In the genomic region with DNA sequence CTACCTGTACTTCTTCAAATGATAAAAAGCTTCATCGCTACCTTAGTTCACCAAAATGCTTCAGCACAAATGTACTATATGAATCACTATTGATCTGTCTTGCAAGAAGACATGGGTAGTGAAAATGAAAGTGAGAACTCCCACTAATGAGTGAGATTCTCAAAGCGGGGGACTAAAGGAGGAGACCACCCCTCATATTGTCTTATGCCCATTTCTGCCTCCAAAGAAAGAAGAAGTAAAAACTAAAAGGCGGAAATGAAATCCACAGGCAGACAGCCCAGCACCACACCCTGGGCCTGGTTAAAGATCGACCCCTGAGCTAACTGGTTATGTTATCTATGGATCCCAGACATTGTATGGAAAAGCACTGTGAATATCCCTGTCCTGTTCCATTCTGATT, we compare ENCODE assay signal across 8 cellular contexts. TPM values are rescaled to one million over a fixed set of nuclear protein-coding genes. Genes with fewer than 3 reads are reported as not detected.
"Had no signal": no experiment of that assay in that cellular context is flagged by ENCODE, and none has a peak within 500 bp of the region (broad histone marks: within the 10 kb centered on the region; RNA-seq: fewer than 3 reads in every experiment).

No MANE protein-coding gene starts in this region.

RNA-seq across cellular contexts. Expression of a gene that starts 9.7 kb away (rescaled TPM):
- total RNA-seq: lung microvascular endothelial cell, mesothelial cell of epicardium, myocyte had no signal
- polyA plus RNA-seq: keratinocyte had no signal

RNA-seq across cellular contexts. Expression of a gene that starts 50.4 kb away (rescaled TPM):
- total RNA-seq: dermis blood vessel endothelial cell; glomerular endothelial cell; kidney epithelial cell; lung microvascular endothelial cell; mesothelial cell of epicardium; myocyte; naive thymus-derived CD8-positive, alpha-beta T cell had no signal
- polyA plus RNA-seq: keratinocyte; naive thymus-derived CD8-positive, alpha-beta T cell had no signal
